Comparison of ENCODE assay signal across 9 cellular contexts in genomic region chr5:67998709-67999251, GRCh38.
DNase-seq lines count a peak whose midpoint lies in the region; ATAC-seq, FAIRE-seq and TF ChIP-seq lines count a peak whose summit lies in the region.
"Had no signal": no experiment of that assay in that cellular context is flagged by ENCODE, and none has a peak within 500 bp of the region (broad histone marks: within the 10 kb centered on the region; RNA-seq: fewer than 3 reads in every experiment).

No MANE protein-coding gene starts in this region.

- in situ Hi-C loops in astrocyte of the spinal cord (cut with HindIII; ENCODE audit: low sequenced_read_pairs), result no loop called here

- no peaks in the 10 kb centered on the region for H3K36me3 ChIP-seq in suprapubic skin

- TF ChIP-seq CTCF in astrocyte of the spinal cord (IDR thresholded peaks at IDR 0.05; ENCODE audit: low read depth, low read length) (no peak), suprapubic skin (IDR thresholded peaks at IDR 0.05) (no peak)

- peaks cover 14% of the 10 kb centered on the region for H3K4me1 ChIP-seq in suprapubic skin

- WGBS in suprapubic skin, result 48% methylated on average over 7 of the region's 7 CpGs

- no peaks in the 10 kb centered on the region for H3K9me3 ChIP-seq in suprapubic skin

- TF ChIP-seq EP300 in suprapubic skin (IDR thresholded peaks at IDR 0.05), result peak; percentile 79

- ATAC-seq in HG03196 (IDR thresholded peaks at IDR 0.05; ENCODE audit: unreplicated experiment), result no peak
- no peak for ATAC-seq in HG03139 (IDR thresholded peaks at IDR 0.05; ENCODE audit: unreplicated experiment)
- ATAC-seq: stimulated activated effector memory CD8-positive, alpha-beta T cell treated with anti-CD3 and anti-CD28 coated beads, Interleukin-12 subunit alpha, Interleukin-12 subunit beta, amount 100 ng/mL, for 72 hours had no signal

- H3K27ac ChIP-seq in suprapubic skin, result peak overlapping the region; percentile 85

- no peaks in the 10 kb centered on the region for H3K27me3 ChIP-seq in suprapubic skin

- DNase-seq in HTR-8/SVneo (ENCODE audit: insufficient read length, low spot score) (peak; percentile 32), astrocyte of the spinal cord (ENCODE audit: low read depth, low spot score) (peak; percentile 84), hepatic stellate cell (ENCODE audit: low spot score) (peak; percentile 75), suprapubic skin (ENCODE audit: low spot score in 2 of 2) (peak; percentile 84 to 85)
- DNase-seq in stimulated activated CD4-positive, alpha-beta T cell treated with anti-CD3 and anti-CD28 coated beads, Interleukin-4, amount 100 ng/mL, for 1 hour, result no peak
- DNase-seq in stimulated activated naive CD4-positive, alpha-beta T cell treated with Interleukin-2 at 50 U/mL for 16 hours (lab: John Stamatoyannopoulos, UW), result no peak

- no peak for FAIRE-seq in HTR-8/SVneo (lab: Jason Lieb, UNC)

- H3K4me3 ChIP-seq in astrocyte of the spinal cord (ENCODE audit: low read depth, low read length), result no peak overlapping the region
- H3K4me3 ChIP-seq in suprapubic skin, result no peak overlapping the region

- TF ChIP-seq POLR2A in suprapubic skin (IDR thresholded peaks at IDR 0.05), result no peak

Comparison
In these comparisons a context has a peak if more than half of its experiments do, and no peak if none do; other contexts are left out.
1. DNase-seq: peak in HTR-8/SVneo (single experiment), astrocyte of the spinal cord (single experiment), hepatic stellate cell (single experiment) and suprapubic skin (2 of 2); none in stimulated activated CD4-positive, alpha-beta T cell treated with anti-CD3 and anti-CD28 coated beads, Interleukin-4, amount 100 ng/mL, for 1 hour (single experiment) and stimulated activated naive CD4-positive, alpha-beta T cell treated with Interleukin-2 at 50 U/mL for 16 hours (single experiment).